9 cellular contexts compared by ENCODE assay signal in genomic region chr2:230873670-230874401, GRCh38.
A peak's percentile ranks its signal among the peaks of the same experiment; 100 is the strongest.
DNase-seq lines count a peak whose midpoint lies in the region; ATAC-seq, FAIRE-seq and TF ChIP-seq lines count a peak whose summit lies in the region.
"Had no signal": no experiment of that assay in that cellular context is flagged by ENCODE, and none has a peak within 500 bp of the region (broad histone marks: within the 10 kb centered on the region; RNA-seq: fewer than 3 reads in every experiment).

No MANE protein-coding gene starts in this region.

- DNase-seq in activated CD8-positive, alpha-beta memory T cell treated with anti-CD3 and anti-CD28 coated beads, Interleukin-2, amount 50 U/mL, for 48 hours: peak; percentile 54
- no peak for DNase-seq in activated CD8-positive, alpha-beta memory T cell treated with anti-CD3 and anti-CD28 coated beads for 24 hours
- DNase-seq in stimulated activated naive CD8-positive, alpha-beta T cell treated with anti-CD3 and anti-CD28 coated beads, Interleukin-15, Interleukin-2, amounts not matched to agents 100 U/mL and 50 U/mL, for 24 hours: peak; percentile 47
- DNase-seq in globus pallidus (ENCODE audit: low spot score) (no peak), GM03348 (ENCODE audit: low spot score) (no peak), D721Med (ENCODE audit: insufficient read length, low spot score) (no peak)
- DNase-seq: foreskin fibroblast had no signal

- ATAC-seq in GM21737 (IDR thresholded peaks at IDR 0.05; ENCODE audit: unreplicated experiment) (peak; percentile 61), HG03565 (IDR thresholded peaks at IDR 0.05; ENCODE audit: unreplicated experiment) (peak; percentile 65)
- peak; percentile 60 for ATAC-seq in stimulated activated naive CD8-positive, alpha-beta T cell treated with anti-CD3 and anti-CD28 coated beads, Interleukin-15, Interleukin-2, amounts not matched to agents 100 U/mL and 50 U/mL, for 24 hours

- TF ChIP-seq CTCF in D721Med (IDR thresholded peaks at IDR 0.05; ENCODE audit: insufficient read depth, missing control alignments): no peak

- no peak for FAIRE-seq in D721Med (lab: Jason Lieb, UNC)

Comparison
In these comparisons a context has a peak if more than half of its experiments do, and no peak if none do; other contexts are left out.
1. DNase-seq: peak in activated CD8-positive, alpha-beta memory T cell treated with anti-CD3 and anti-CD28 coated beads, Interleukin-2, amount 50 U/mL, for 48 hours (single experiment) and stimulated activated naive CD8-positive, alpha-beta T cell treated with anti-CD3 and anti-CD28 coated beads, Interleukin-15, Interleukin-2, amounts not matched to agents 100 U/mL and 50 U/mL, for 24 hours (single experiment); none in activated CD8-positive, alpha-beta memory T cell treated with anti-CD3 and anti-CD28 coated beads for 24 hours (single experiment), globus pallidus (single experiment), GM03348 (single experiment) and D721Med (single experiment).
2. Peak in every context shown above with its lines, with median percentiles within 50 percentile points of each other: ATAC-seq.